28 cellular contexts compared by ENCODE assay signal in genomic region chr6:168925671-168926070, GRCh38.
"Had no signal": no experiment of that assay in that cellular context is flagged by ENCODE, and none has a peak within 500 bp of the region (broad histone marks: within the 10 kb centered on the region; RNA-seq: fewer than 3 reads in every experiment).

No MANE protein-coding gene starts in this region.

- H3K27me3 Mint-ChIP-seq: activated CD4-positive, alpha-beta T cell treated with anti-CD3 and anti-CD28 coated beads, Interleukin-2, amount 10 ng/mL, durations not matched to agents 24 days and 14 days; activated CD8-positive, alpha-beta memory T cell treated with anti-CD3 and anti-CD28 coated beads, Interleukin-2, amount 10 ng/mL, durations not matched to agents 7 days and 5 days; activated naive CD8-positive, alpha-beta T cell treated with anti-CD3 and anti-CD28 coated beads, Interleukin-2, amount 50 U/mL, for 24 hours had no signal

- H3K27me3 ChIP-seq: adrenal gland, body of pancreas, esophagus muscularis mucosa, gastroesophageal sphincter had no signal

- DNase-seq: activated CD4-positive, alpha-beta memory T cell treated with anti-CD3 and anti-CD28 coated beads for 36 hours; activated CD4-positive, alpha-beta T cell treated with anti-CD3 and anti-CD28 coated beads for 36 hours; activated CD4-positive, alpha-beta T cell treated with anti-CD3 and anti-CD28 coated beads, Interleukin-2, amount 10 ng/mL, durations not matched to agents 24 days and 14 days; activated CD4-positive, CD25-positive, alpha-beta regulatory T cell; activated CD4-positive, CD25-positive, alpha-beta regulatory T cell treated with anti-CD3 and anti-CD28 coated beads, Interleukin-2, amount 50 U/mL, for 72 hours; activated CD8-positive, alpha-beta memory T cell treated with anti-CD3 and anti-CD28 coated beads, Interleukin-2, amount 10 ng/mL, durations not matched to agents 7 days and 5 days; activated CD8-positive, alpha-beta memory T cell treated with anti-CD3 and anti-CD28 coated beads, Interleukin-2, amount 50 U/mL, for 4 hours; activated CD8-positive, alpha-beta T cell treated with anti-CD3 and anti-CD28 coated beads, Interleukin-2, amount 10 ng/mL, durations not matched to agents 7 days and 5 days; activated effector memory CD4-positive, alpha-beta T cell treated with anti-CD3 and anti-CD28 coated beads, Interleukin-2, amount 50 U/mL, for 16 hours; activated naive CD4-positive, alpha-beta T cell treated with anti-CD3 and anti-CD28 coated beads for 36 hours; activated naive CD8-positive, alpha-beta T cell treated with anti-CD3 and anti-CD28 coated beads for 36 hours; activated naive CD8-positive, alpha-beta T cell treated with anti-CD3 and anti-CD28 coated beads, Interleukin-2, amount 50 U/mL, for 24 hours; activated T-cell treated with anti-CD3 and anti-CD28 coated beads, Interleukin-2, amount 50 U/mL, for 1 hour; activated T-cell treated with anti-CD3 and anti-CD28 coated beads, Interleukin-2, amount 50 U/mL, for 48 hours; adrenal gland; amygdala; aorta; body of pancreas; caudate nucleus; effector CD8-positive, alpha-beta T cell; erythroblast; foreskin melanocyte; T-helper 2 cell had no signal

- H3K27ac ChIP-seq: adrenal gland, body of pancreas, esophagus muscularis mucosa, gastroesophageal sphincter had no signal

- H3K4me1 ChIP-seq: adrenal gland, body of pancreas had no signal

- H3K9me3 ChIP-seq: adrenal gland, body of pancreas, esophagus muscularis mucosa, gastroesophageal sphincter had no signal

- H3K27ac Mint-ChIP-seq: activated CD4-positive, alpha-beta memory T cell treated with anti-CD3 and anti-CD28 coated beads for 36 hours; activated CD4-positive, alpha-beta T cell treated with anti-CD3 and anti-CD28 coated beads for 36 hours; activated CD4-positive, alpha-beta T cell treated with anti-CD3 and anti-CD28 coated beads, Interleukin-2, amount 10 ng/mL, durations not matched to agents 24 days and 14 days; activated CD8-positive, alpha-beta memory T cell treated with anti-CD3 and anti-CD28 coated beads, Interleukin-2, amount 10 ng/mL, durations not matched to agents 7 days and 5 days; activated CD8-positive, alpha-beta T cell treated with anti-CD3 and anti-CD28 coated beads, Interleukin-2, amount 10 ng/mL, durations not matched to agents 7 days and 5 days; activated naive CD4-positive, alpha-beta T cell treated with anti-CD3 and anti-CD28 coated beads for 36 hours; activated naive CD4-positive, alpha-beta T cell treated with anti-CD3 and anti-CD28 coated beads, Interleukin-2, amount 50 U/mL, for 24 hours; activated naive CD8-positive, alpha-beta T cell treated with anti-CD3 and anti-CD28 coated beads for 36 hours; activated naive CD8-positive, alpha-beta T cell treated with anti-CD3 and anti-CD28 coated beads, Interleukin-2, amount 50 U/mL, for 24 hours; activated T-helper 1 cell treated with anti-CD3 and anti-CD28 coated beads, Interleukin-12 subunit alpha, Interleukin-12 subunit beta, Interleukin-2, Interleukin-4 antibody, amounts not matched to agents 30 ng/mL and 10 ng/mL and 1 ng/mL, durations not matched to agents 14 hours and 24 hours and 36 hours; activated T-helper 2 cell treated with anti-CD3 and anti-CD28 coated beads, Interferon-gamma antibody, Interleukin-2, Interleukin-4, amounts not matched to agents 10 μg/mL and 5 μg/mL and 100 μg/mL, durations not matched to agents 14 hours and 24 hours and 36 hours had no signal

- H3K36me3 ChIP-seq: adrenal gland, esophagus muscularis mucosa, gastroesophageal sphincter had no signal

- H3K4me3 Mint-ChIP-seq: activated CD4-positive, alpha-beta memory T cell treated with anti-CD3 and anti-CD28 coated beads for 36 hours; activated CD4-positive, alpha-beta T cell treated with anti-CD3 and anti-CD28 coated beads for 36 hours; activated CD4-positive, alpha-beta T cell treated with anti-CD3 and anti-CD28 coated beads, Interleukin-2, amount 10 ng/mL, durations not matched to agents 24 days and 14 days; activated CD8-positive, alpha-beta memory T cell treated with anti-CD3 and anti-CD28 coated beads, Interleukin-2, amount 10 ng/mL, durations not matched to agents 7 days and 5 days; activated CD8-positive, alpha-beta T cell treated with anti-CD3 and anti-CD28 coated beads, Interleukin-2, amount 10 ng/mL, durations not matched to agents 7 days and 5 days; activated naive CD4-positive, alpha-beta T cell treated with anti-CD3 and anti-CD28 coated beads for 36 hours; activated naive CD4-positive, alpha-beta T cell treated with anti-CD3 and anti-CD28 coated beads, Interleukin-2, amount 50 U/mL, for 24 hours; activated naive CD8-positive, alpha-beta T cell treated with anti-CD3 and anti-CD28 coated beads for 36 hours; activated naive CD8-positive, alpha-beta T cell treated with anti-CD3 and anti-CD28 coated beads, Interleukin-2, amount 50 U/mL, for 24 hours; activated T-helper 1 cell treated with anti-CD3 and anti-CD28 coated beads, Interleukin-12 subunit alpha, Interleukin-12 subunit beta, Interleukin-2, Interleukin-4 antibody, amounts not matched to agents 30 ng/mL and 10 ng/mL and 1 ng/mL, durations not matched to agents 14 hours and 24 hours and 36 hours had no signal

- H3K36me3 Mint-ChIP-seq: activated CD4-positive, alpha-beta memory T cell treated with anti-CD3 and anti-CD28 coated beads for 36 hours; activated CD8-positive, alpha-beta memory T cell treated with anti-CD3 and anti-CD28 coated beads, Interleukin-2, amount 10 ng/mL, durations not matched to agents 7 days and 5 days; activated naive CD4-positive, alpha-beta T cell treated with anti-CD3 and anti-CD28 coated beads, Interleukin-2, amount 50 U/mL, for 24 hours; activated naive CD8-positive, alpha-beta T cell treated with anti-CD3 and anti-CD28 coated beads for 36 hours had no signal

- ATAC-seq: activated CD4-positive, alpha-beta T cell treated with anti-CD3 and anti-CD28 coated beads for 36 hours; activated CD8-positive, alpha-beta memory T cell treated with anti-CD3 and anti-CD28 coated beads, Interleukin-2, amount 10 ng/mL, durations not matched to agents 7 days and 5 days; activated CD8-positive, alpha-beta T cell treated with anti-CD3 and anti-CD28 coated beads, Interleukin-2, amount 10 ng/mL, durations not matched to agents 7 days and 5 days; activated naive CD8-positive, alpha-beta T cell treated with anti-CD3 and anti-CD28 coated beads, Interleukin-2, amount 50 U/mL, for 24 hours; body of pancreas; gastroesophageal sphincter had no signal

- H3K4me3 ChIP-seq: adrenal gland, body of pancreas, esophagus muscularis mucosa, gastroesophageal sphincter had no signal

- H3K4me1 Mint-ChIP-seq: activated CD4-positive, alpha-beta T cell treated with anti-CD3 and anti-CD28 coated beads for 36 hours; activated CD4-positive, alpha-beta T cell treated with anti-CD3 and anti-CD28 coated beads, Interleukin-2, amount 10 ng/mL, durations not matched to agents 24 days and 14 days; activated CD8-positive, alpha-beta memory T cell treated with anti-CD3 and anti-CD28 coated beads, Interleukin-2, amount 10 ng/mL, durations not matched to agents 7 days and 5 days; activated naive CD4-positive, alpha-beta T cell treated with anti-CD3 and anti-CD28 coated beads, Interleukin-2, amount 50 U/mL, for 24 hours; activated naive CD8-positive, alpha-beta T cell treated with anti-CD3 and anti-CD28 coated beads for 36 hours; activated naive CD8-positive, alpha-beta T cell treated with anti-CD3 and anti-CD28 coated beads, Interleukin-2, amount 50 U/mL, for 24 hours had no signal

- H3K9me3 Mint-ChIP-seq: activated CD4-positive, alpha-beta memory T cell treated with anti-CD3 and anti-CD28 coated beads for 36 hours; activated naive CD4-positive, alpha-beta T cell treated with anti-CD3 and anti-CD28 coated beads for 36 hours; activated naive CD4-positive, alpha-beta T cell treated with anti-CD3 and anti-CD28 coated beads, Interleukin-2, amount 50 U/mL, for 24 hours; activated naive CD8-positive, alpha-beta T cell treated with anti-CD3 and anti-CD28 coated beads for 36 hours; activated naive CD8-positive, alpha-beta T cell treated with anti-CD3 and anti-CD28 coated beads, Interleukin-2, amount 50 U/mL, for 24 hours had no signal
